Comparison of ENCODE assay signal across 1 cellular context in genomic region chr17:43759836-43760235, GRCh38.
TF ChIP-seq lines count a peak whose summit lies in the region.

No MANE protein-coding gene starts in this region.

TF ChIP-seq in GM23338, 12 proteins besides CTCF, POLR2A, EP300 and RAD21 (continued from another document):
- TF ChIP-seq ZNF462 (CRISPR knock-in tag; IDR thresholded peaks at IDR 0.05) (no peak), EZH2 (IDR thresholded peaks at IDR 0.05; ENCODE audit: low read depth, unreplicated experiment) (no peak), ZNF331 (CRISPR knock-in tag; IDR thresholded peaks at IDR 0.05; ENCODE audit: low read depth) (no peak), ZNF114 (CRISPR knock-in tag; IDR thresholded peaks at IDR 0.05) (no peak), STAT1 (IDR thresholded peaks at IDR 0.05; ENCODE audit: unreplicated experiment) (no peak), JUNB (IDR thresholded peaks at IDR 0.05; ENCODE audit: unreplicated experiment) (no peak), REST (IDR thresholded peaks at IDR 0.05; ENCODE audit: unreplicated experiment) (no peak), ETS1 (IDR thresholded peaks at IDR 0.05) (no peak)
